15 cellular contexts compared by ENCODE assay signal in genomic region chr11:44561275-44561781, GRCh38. TPM values are rescaled to one million over a fixed set of nuclear protein-coding genes. Genes with fewer than 3 reads are reported as not detected.
DNase-seq lines count a peak whose midpoint lies in the region; ATAC-seq and TF ChIP-seq lines count a peak whose summit lies in the region.
"Had no signal": no experiment of that assay in that cellular context is flagged by ENCODE, and none has a peak within 500 bp of the region (broad histone marks: within the 10 kb centered on the region; RNA-seq: fewer than 3 reads in every experiment).

No MANE protein-coding gene starts in this region.

- H3K36me3 ChIP-seq in HCT116 (ENCODE audit: control insufficient read depth in 1 of 2, insufficient read depth in 2 of 2, low read length in 2 of 2): no peaks in the 10 kb centered on the region
- H3K36me3 ChIP-seq: suprapubic skin had no signal

- no peak overlapping the region for H3K4me3 Mint-ChIP-seq in T-helper 17 cell
- no peak overlapping the region for H3K4me3 Mint-ChIP-seq in glutamatergic neuron (ENCODE audit: unreplicated experiment)
- H3K4me3 Mint-ChIP-seq: dendritic cell treated with granulocyte-macrophage colony-stimulating factor and Interleukin-4, amounts not matched to agents 40 ng/mL and 50 ng/mL, for 4 days had no signal

- POLR2A ChIA-PET in HCT116 (lab: Charles Lee): interaction anchor here (1.1 kb wide), 1 partner anchor 46 kb away, joined by 3 read pairs; no protein-coding TSS in a partner anchor

- CTCF ChIA-PET in HCT116 (lab: Charles Lee): interaction anchor here (2.4 to 2.7 kb wide), 2 partner anchors 56 kb away, joined by 9 to 28 read pairs; no protein-coding TSS in a partner anchor

- H2AFZ ChIP-seq in HCT116 (ENCODE audit: low read depth, low read length, poor library complexity, severe bottlenecking): no peak overlapping the region

- peaks cover 36% of the 10 kb centered on the region for H3K4me1 Mint-ChIP-seq in T-helper 17 cell
- peaks cover 17% of the 10 kb centered on the region for H3K4me1 Mint-ChIP-seq in glutamatergic neuron (ENCODE audit: low read depth, unreplicated experiment)

- peaks cover 7% of the 10 kb centered on the region for H3K9me3 Mint-ChIP-seq in glutamatergic neuron (ENCODE audit: unreplicated experiment)
- H3K9me3 Mint-ChIP-seq: dendritic cell treated with granulocyte-macrophage colony-stimulating factor and Interleukin-4, amounts not matched to agents 40 ng/mL and 50 ng/mL, for 4 days had no signal

- ATAC-seq in HCT116 (no peak), T-helper 17 cell (no peak), GM18870 (IDR thresholded peaks at IDR 0.05; ENCODE audit: unreplicated experiment) (no peak)

- no peaks in the 10 kb centered on the region for H3K27me3 ChIP-seq in HCT116 (ENCODE audit: insufficient read depth, low read length)
- H3K27me3 ChIP-seq: suprapubic skin had no signal

- 0 out of 2 replicates have a peak, but pooled peaks cover 2% of the 10 kb centered on the region for H3K9me2 ChIP-seq in HCT116 (ENCODE audit: insufficient read depth)

- H3K36me3 Mint-ChIP-seq in T-helper 17 cell (ENCODE audit: low read depth) (no peaks in the 10 kb centered on the region), glutamatergic neuron (ENCODE audit: unreplicated experiment) (no peaks in the 10 kb centered on the region)

- H3K4me3 ChIP-seq in HCT116 (replicated peaks in 1 of 2; ENCODE audit: low read depth in 1 of 2, low read length in 2 of 2): no peak overlapping the region
- H3K4me3 ChIP-seq: suprapubic skin had no signal

- peak; percentile 1 for DNase-seq in COR-L47 (lab: John Stamatoyannopoulos, UW)
- DNase-seq in HCT116 (ENCODE audit: low read depth, low spot score): no peak
- DNase-seq in T-helper 17 cell: no peak
- DNase-seq in glomerular visceral epithelial cell (ENCODE audit: extremely low spot score): peak; percentile 69
- DNase-seq in glutamatergic neuron: no peak
- DNase-seq in anterior cingulate cortex (lab: John Stamatoyannopoulos, UW): no peak
- DNase-seq: activated T-cell treated with anti-CD3 and anti-CD28 coated beads for 4 hours, midbrain, NCI-H1417 treated with DMSO at 0.1 percent for 48 hours, NCI-H774, SHP77 treated with DMSO at 0.1 percent for 48 hours had no signal

- no peaks in the 10 kb centered on the region for H3K9me3 ChIP-seq in HCT116 (ENCODE audit: control insufficient read depth in 1 of 2, insufficient read depth in 1 of 2, low read depth in 1 of 2, low read length in 2 of 2)
- no peaks in the 10 kb centered on the region for H3K9me3 ChIP-seq in T-helper 17 cell (ENCODE audit: control insufficient read depth, low read length, poor library complexity, severe bottlenecking)
- H3K9me3 ChIP-seq: suprapubic skin had no signal

- no peak for TF ChIP-seq POLR2A in HCT116 (IDR thresholded peaks at IDR 0.05; ENCODE audit: borderline replicate concordance, extremely low read depth, insufficient read depth, insufficient read length)

- no peaks in the 10 kb centered on the region for H4K20me1 ChIP-seq in HCT116 (ENCODE audit: insufficient read depth)

- H3K79me2 ChIP-seq in HCT116 (ENCODE audit: insufficient read depth, low read length): no peaks in the 10 kb centered on the region

- RAD21 ChIA-PET in HCT116 (lab: Charles Lee; ENCODE audit: low non-redundant PET in 1 of 2, low total read pairs in 2 of 2, uncharacterized antibody in 2 of 2, unreplicated experiment in 2 of 2): no interaction called here

- BruUV-seq in HCT116 (replicated peaks; lab: Mats Ljungman, UMichigan): no TSS peak

- intact Hi-C loops in HCT116 (cut with micrococcal nuclease): no loop called here

- no peak overlapping the region for H3K27ac ChIP-seq in HCT116 (ENCODE audit: low read depth, low read length)
- H3K27ac ChIP-seq: suprapubic skin, VCaP had no signal

- H3K4me2 ChIP-seq in HCT116 (ENCODE audit: low read length): peak overlapping the region; percentile 40; the same call in 1 of the 2 replicates

- H3K27me3 Mint-ChIP-seq in T-helper 17 cell (no peaks in the 10 kb centered on the region), glutamatergic neuron (ENCODE audit: unreplicated experiment) (no peaks in the 10 kb centered on the region)

- H3K9ac ChIP-seq in HCT116 (ENCODE audit: low read length): no peak overlapping the region

- TF ChIP-seq CTCF in HCT116 (IDR thresholded peaks at IDR 0.05 in 2 of 3, conservative IDR thresholded peaks at IDR 0.05 in 1 of 3; ENCODE audit: borderline replicate concordance in 1 of 3, insufficient read depth in 1 of 3, low read depth in 2 of 3, low read length in 2 of 3): no peak
- no peak for TF ChIP-seq CTCF in glutamatergic neuron (IDR thresholded peaks at IDR 0.05; ENCODE audit: partially characterized antibody, unreplicated experiment)

- H3K27ac Mint-ChIP-seq in T-helper 17 cell: peak overlapping the region; percentile 51
- no peak overlapping the region for H3K27ac Mint-ChIP-seq in glutamatergic neuron (ENCODE audit: unreplicated experiment)
- H3K27ac Mint-ChIP-seq: dendritic cell treated with granulocyte-macrophage colony-stimulating factor and Interleukin-4, amounts not matched to agents 40 ng/mL and 50 ng/mL, for 4 days had no signal

- peaks cover 27 to 32% of the 10 kb centered on the region in 2 experiments for H3K4me1 ChIP-seq in HCT116 (ENCODE audit: control insufficient read depth in 1 of 2, insufficient read depth in 2 of 2, low read length in 2 of 2)

- TF ChIP-seq RAD21 in HCT116 (IDR thresholded peaks at IDR 0.05; ENCODE audit: low read depth): no peak

TF ChIP-seq in HCT116, 20 proteins besides CTCF, POLR2A, EP300 and RAD21:
- TF ChIP-seq, protein P1, sequence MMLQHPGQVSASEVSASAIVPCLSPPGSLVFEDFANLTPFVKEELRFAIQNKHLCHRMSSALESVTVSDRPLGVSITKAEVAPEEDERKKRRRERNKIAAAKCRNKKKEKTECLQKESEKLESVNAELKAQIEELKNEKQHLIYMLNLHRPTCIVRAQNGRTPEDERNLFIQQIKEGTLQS (IDR thresholded peaks at IDR 0.05): no peak
- TF ChIP-seq EGR1 (IDR thresholded peaks at IDR 0.05; ENCODE audit: low read depth): no peak
- no peak for TF ChIP-seq ZFX (IDR thresholded peaks at IDR 0.05)
- TF ChIP-seq CBX3 (IDR thresholded peaks at IDR 0.05; ENCODE audit: low read depth): no peak
- no peak for TF ChIP-seq ELF1 (IDR thresholded peaks at IDR 0.05; ENCODE audit: borderline replicate concordance, low read depth)
- no peak for TF ChIP-seq SP1 (IDR thresholded peaks at IDR 0.05; ENCODE audit: low read depth)
- TF ChIP-seq EZH2phosphoT487 (IDR thresholded peaks at IDR 0.05; ENCODE audit: borderline replicate concordance): no peak
- no peak for TF ChIP-seq CEBPB (IDR thresholded peaks at IDR 0.05; ENCODE audit: low read depth)
- no peak for TF ChIP-seq FOSL1 (IDR thresholded peaks at IDR 0.05; ENCODE audit: low read depth)
- no peak for TF ChIP-seq JUND (IDR thresholded peaks at IDR 0.05)
- TF ChIP-seq ZBTB33 (IDR thresholded peaks at IDR 0.05; ENCODE audit: extremely low read depth, insufficient replicate concordance, low read length): no peak
- no peak for TF ChIP-seq EZH2 (IDR thresholded peaks at IDR 0.05)
- no peak for TF ChIP-seq REST (IDR thresholded peaks at IDR 0.05; ENCODE audit: low read depth)
- no peak for TF ChIP-seq SRF (IDR thresholded peaks at IDR 0.05; ENCODE audit: low read depth)
- TF ChIP-seq YY1 (IDR thresholded peaks at IDR 0.05; ENCODE audit: extremely low read depth, insufficient replicate concordance, low read depth, low read length): no peak
- TF ChIP-seq TCF7L2 (IDR thresholded peaks at IDR 0.05; ENCODE audit: borderline replicate concordance, extremely low read depth, insufficient read depth, insufficient read length): no peak

RNA-seq across cellular contexts. Expression of gene CD82, which starts 4.1 kb away (rescaled TPM):
- total RNA-seq in HCT116 (2021; ENCODE audit: unreplicated experiment) (16.7 TPM), T-helper 17 cell (100 to 1,000 TPM; 112 to 146 TPM), glutamatergic neuron (ENCODE audit: unreplicated experiment) (4.4 TPM)
- 11.0 and 13.3 TPM in 2 replicates for polyA plus RNA-seq in HCT116 (2012)

Comparison
In these comparisons a context has a peak if more than half of its experiments do, and no peak if none do; other contexts are left out.
1. DNase-seq: peak in COR-L47 (single experiment) and glomerular visceral epithelial cell (single experiment); none in HCT116 (single experiment), T-helper 17 cell (0 of 3), glutamatergic neuron (single experiment) and anterior cingulate cortex (0 of 58).